7 cellular contexts compared by ENCODE assay signal in the genomic region with DNA sequence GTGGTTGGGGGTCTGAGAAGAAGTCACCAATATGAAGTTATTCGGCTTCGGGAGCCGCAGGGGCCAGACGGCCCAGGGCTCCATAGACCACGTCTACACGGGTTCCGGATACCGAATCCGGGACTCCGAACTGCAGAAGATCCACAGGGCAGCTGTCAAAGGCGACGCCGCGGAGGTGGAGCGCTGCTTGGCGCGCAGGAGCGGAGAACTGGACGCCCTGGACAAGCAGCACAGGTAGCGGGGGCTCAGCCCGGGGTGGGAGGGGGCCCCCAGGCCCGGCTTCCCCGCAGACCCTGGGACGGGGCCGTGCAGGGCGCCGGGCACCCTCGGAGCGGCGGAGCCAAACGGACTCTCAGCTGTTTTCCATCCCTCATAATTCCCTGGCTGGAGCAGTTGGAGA.
A peak's percentile ranks its signal among the peaks of the same experiment; 100 is the strongest.
DNase-seq lines count a peak whose midpoint lies in the region; ATAC-seq and TF ChIP-seq lines count a peak whose summit lies in the region.
"Not testable (repeated sequence)": the region's sequence is repeated elsewhere in the genome, so short reads cannot be mapped to it uniquely, and the experiment has no call there.

No MANE protein-coding gene starts in this region.

- peak; percentile 13 for ATAC-seq in central memory CD8-positive, alpha-beta T cell (replicated peaks; ENCODE audit: extremely low read depth, poor library complexity, severe bottlenecking)
- ATAC-seq in psoas muscle, result not testable (repeated sequence)

- WGBS in psoas muscle, 3 donors, result 2% methylated on average over 12 of the region's 31 CpGs; no CpG with 5 or more reads in 2 of the 3 donors
- WGBS in testis, 2 donors, result no CpG with 5 or more reads among the region's 31 CpGs

- H3K27ac Mint-ChIP-seq in central memory CD8-positive, alpha-beta T cell (ENCODE audit: low read depth); nephron progenitor cell: not testable (repeated sequence)

- H3K36me3 ChIP-seq in HEK293 (ENCODE audit: control insufficient read depth in 2 of 2, insufficient read depth in 1 of 2, low read length in 2 of 2); right atrium auricular region; psoas muscle (ENCODE audit: insufficient read depth in 1 of 2, low read depth in 1 of 2); testis (ENCODE audit: low read depth, missing control alignments): not testable (repeated sequence)

- not testable (repeated sequence) for H3K4me1 ChIP-seq in HEK293 (ENCODE audit: control insufficient read depth, insufficient read depth, low read length); right atrium auricular region; psoas muscle; testis

- H3K4me3 ChIP-seq in HEK293 (ENCODE audit: low read depth, low read length) (peak overlapping the region; percentile 34), right atrium auricular region (peak overlapping the region; percentile 28 to 35), psoas muscle (peak overlapping the region; percentile 42)
- H3K4me3 ChIP-seq in testis, result not testable (repeated sequence)

- TF ChIP-seq CTCF in HEK293 (tag by site-specific recombination; IDR thresholded peaks at IDR 0.05); right atrium auricular region (IDR thresholded peaks at IDR 0.05); nephron progenitor cell (IDR thresholded peaks at IDR 0.05); psoas muscle (IDR thresholded peaks at IDR 0.05); testis (IDR thresholded peaks at IDR 0.05): not testable (repeated sequence)

- not testable (repeated sequence) for H3K9me3 ChIP-seq in HEK293 (ENCODE audit: control insufficient read depth, insufficient read depth, low read depth, low read length); right atrium auricular region; psoas muscle; testis

- H3K4me3 Mint-ChIP-seq in central memory CD8-positive, alpha-beta T cell; nephron progenitor cell: not testable (repeated sequence)

- H3K27me3 Mint-ChIP-seq in central memory CD8-positive, alpha-beta T cell; nephron progenitor cell (ENCODE audit: low read depth, poor library complexity): not testable (repeated sequence)

- H3K27ac ChIP-seq in HEK293 (ENCODE audit: extremely low read depth, low read depth, low read length); right atrium auricular region; psoas muscle; testis: not testable (repeated sequence)

- intact Hi-C loops in psoas muscle (cut with DNase I); testis (cut with DNase I; ENCODE audit: low total_unique reads): not testable (repeated sequence)

- not testable (repeated sequence) for H3K36me3 Mint-ChIP-seq in central memory CD8-positive, alpha-beta T cell (ENCODE audit: insufficient read depth); nephron progenitor cell (ENCODE audit: low read depth)

- POLR2A ChIA-PET in HEK293 (lab: Yijun Ruan, JAX), result not testable (repeated sequence)

- CTCF ChIA-PET in HEK293 (lab: Yijun Ruan, JAX), result not testable (repeated sequence)

- H3K4me1 Mint-ChIP-seq in central memory CD8-positive, alpha-beta T cell; nephron progenitor cell: not testable (repeated sequence)

- H3K9me3 Mint-ChIP-seq in central memory CD8-positive, alpha-beta T cell; nephron progenitor cell: not testable (repeated sequence)

- DNase-seq in activated T-cell treated with anti-CD3 and anti-CD28 coated beads, Interleukin-2, amount 50 U/mL, for 1 hour, result peak; percentile 23
- not testable (repeated sequence) for DNase-seq in central memory CD8-positive, alpha-beta T cell (ENCODE audit: low spot score in 2 of 2); right atrium auricular region (ENCODE audit: low spot score); psoas muscle
- DNase-seq in nephron progenitor cell, result peak; percentile 1
- peak; percentile 17 for DNase-seq in testis

- not testable (repeated sequence) for TF ChIP-seq POLR2A in testis (IDR thresholded peaks at IDR 0.05)

- not testable (repeated sequence) for H3K27me3 ChIP-seq in right atrium auricular region; psoas muscle (ENCODE audit: insufficient read depth in 3 of 3, low read length in 2 of 3); testis
